In the genomic region with DNA sequence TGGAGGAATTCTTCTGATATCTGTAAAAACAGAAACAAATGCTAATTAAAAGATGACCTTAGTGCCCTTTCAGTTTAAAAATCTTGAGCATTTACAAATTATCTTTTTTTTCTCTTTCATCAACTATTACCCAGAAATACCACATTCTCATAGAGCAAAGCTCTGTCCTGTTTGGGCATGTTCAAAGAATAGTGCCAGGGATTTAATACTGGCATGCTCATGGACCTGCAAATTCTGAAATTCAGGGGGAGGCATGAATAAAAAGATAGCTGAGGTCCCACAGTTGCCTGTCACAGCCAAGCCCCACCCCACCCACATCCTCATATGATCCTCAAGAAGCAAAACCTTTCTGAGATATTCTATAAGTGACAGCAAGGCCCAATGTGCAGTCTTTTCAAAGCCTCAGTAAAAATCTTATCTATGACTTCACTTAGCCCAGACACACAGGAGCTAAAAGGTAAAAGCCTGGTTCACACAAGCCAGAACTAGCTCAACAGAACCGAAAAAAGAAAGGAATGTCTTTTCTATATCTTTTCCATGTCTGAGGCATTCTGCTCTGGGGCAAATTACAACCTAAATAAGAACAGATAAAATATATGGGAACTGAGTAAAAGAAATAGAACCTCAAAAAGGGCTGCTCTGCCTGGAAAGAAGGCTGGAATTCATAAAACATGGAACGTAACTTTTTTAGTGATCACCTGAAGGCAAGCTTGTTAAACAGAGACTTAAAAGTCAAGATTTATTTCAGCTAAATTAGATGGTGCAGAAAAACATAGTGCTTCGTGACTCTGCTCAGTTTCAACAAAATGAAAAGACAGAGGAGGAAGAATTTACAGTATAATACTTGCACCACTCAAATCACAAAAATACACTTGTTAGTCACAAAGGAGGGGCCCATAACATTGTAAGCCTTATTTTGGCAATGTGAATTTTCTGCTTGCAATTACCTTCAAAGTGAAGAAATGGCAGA, we compare ENCODE assay signal across 24 cellular contexts. TPM values are rescaled to one million over a fixed set of nuclear protein-coding genes. Genes with fewer than 3 reads are reported as not detected.
DNase-seq lines count a peak whose midpoint lies in the region; ATAC-seq, FAIRE-seq and TF ChIP-seq lines count a peak whose summit lies in the region.
"Had no signal": no experiment of that assay in that cellular context is flagged by ENCODE, and none has a peak within 500 bp of the region (broad histone marks: within the 10 kb centered on the region; RNA-seq: fewer than 3 reads in every experiment).

No MANE protein-coding gene starts in this region.

- peak overlapping the region; percentile 33 for H3K4me2 ChIP-seq in GM23248 (ENCODE audit: unreplicated experiment)
- H3K4me2 ChIP-seq in keratinocyte (ENCODE audit: control insufficient read depth, extremely low read depth, insufficient read depth, low read depth, low read length) = peak overlapping the region; percentile 92

- BruUV-seq in MCF 10A (replicated peaks; lab: Mats Ljungman, UMichigan) = no TSS peak

- no peaks in the 10 kb centered on the region for H3K9me3 ChIP-seq in GM23248 (ENCODE audit: low read depth)
- H3K9me3 ChIP-seq in keratinocyte (ENCODE audit: control insufficient read depth, low read depth, low read length) = no peaks in the 10 kb centered on the region

- peaks cover under 1% of the 10 kb centered on the region for H3K36me3 Mint-ChIP-seq in MCF 10A (ENCODE audit: insufficient read depth, unreplicated experiment)
- H3K36me3 Mint-ChIP-seq: stimulated activated naive B cell treated with anti-CD40 and anti-IgM and Interleukin-4, amounts not matched to agents 10 μg/mL and 1 μg/mL and 100 μg/mL, for 72 hours had no signal

- H4K20me1 ChIP-seq in GM23248 (ENCODE audit: insufficient read depth) (no peaks in the 10 kb centered on the region), keratinocyte (ENCODE audit: control insufficient read depth, extremely low read depth, insufficient read depth, low read length) (no peaks in the 10 kb centered on the region)

- no peaks in the 10 kb centered on the region for H3K27me3 Mint-ChIP-seq in MCF 10A (ENCODE audit: insufficient read depth, unreplicated experiment)

- POLR2A ChIA-PET in MCF 10A (lab: Yijun Ruan, JAX) = interaction anchor here (0.7 to 3.3 kb wide), 10 partner anchors 10 to 586 kb away, joined by 3 to 70 read pairs (median 4); a partner anchor contains a TSS

- no peaks in the 10 kb centered on the region for H3K9me1 ChIP-seq in keratinocyte (ENCODE audit: control insufficient read depth, extremely low read depth, insufficient read depth, low read length)

- ATAC-seq in GM19397 (IDR thresholded peaks at IDR 0.05; ENCODE audit: unreplicated experiment) = no peak
- ATAC-seq in HG03039 (IDR thresholded peaks at IDR 0.05; ENCODE audit: unreplicated experiment) = no peak
- ATAC-seq: stimulated activated naive B cell treated with anti-CD40 and anti-IgM and Interleukin-4, amounts not matched to agents 10 μg/mL and 1 μg/mL and 100 μg/mL, for 72 hours had no signal

- dilution Hi-C loops in keratinocyte (cut with MboI; ENCODE audit: extremely low pct_ligation_motif_present, low sequenced_read_pairs) = no loop called here

- no peaks in the 10 kb centered on the region for H3K36me3 ChIP-seq in GM23248 (ENCODE audit: low read depth)
- peaks cover 0 to 2% of the 10 kb centered on the region in 2 experiments for H3K36me3 ChIP-seq in keratinocyte (ENCODE audit: control insufficient read depth in 2 of 2, extremely low read depth in 1 of 2, insufficient read depth in 2 of 2, low read length in 2 of 2)
- H3K36me3 ChIP-seq in rectal smooth muscle tissue (ENCODE audit: control insufficient read depth, insufficient read depth, low read length) = no peaks in the 10 kb centered on the region

- TF ChIP-seq CTCF in MCF 10A (IDR thresholded peaks at IDR 0.05; ENCODE audit: unreplicated experiment) (no peak), keratinocyte (optimal IDR thresholded peaks at IDR 0.05 in 1 of 3, IDR thresholded peaks at IDR 0.05 in 1 of 3, conservative IDR thresholded peaks at IDR 0.05 in 1 of 3; ENCODE audit: extremely low read depth in 1 of 3, insufficient read depth in 2 of 3, low read length in 3 of 3) (no peak)

- in situ Hi-C loops in GM23248 (cut with MboI) = no loop called here

- CTCF ChIA-PET in MCF 10A (lab: Yijun Ruan, JAX) = interaction anchor here (0.7 to 1.2 kb wide), 7 partner anchors 25 to 456 kb away, joined by 3 to 8 read pairs (median 3); no protein-coding TSS in a partner anchor

- H3K4me1 Mint-ChIP-seq in MCF 10A (ENCODE audit: insufficient read depth, unreplicated experiment) = peaks cover 32% of the 10 kb centered on the region
- H3K4me1 Mint-ChIP-seq: activated B cell treated with CpG ODN at 0.5 μM for 24 hours; activated CD4-positive, alpha-beta memory T cell treated with anti-CD3 and anti-CD28 coated beads, Interleukin-2, amount 10 ng/mL, durations not matched to agents 7 days and 5 days; stimulated activated naive B cell treated with anti-CD40 and anti-IgM and Interleukin-4, amounts not matched to agents 10 μg/mL and 1 μg/mL and 100 μg/mL, for 72 hours had no signal

- H3K9me2 ChIP-seq in GM23248 (ENCODE audit: insufficient read depth) = no peaks in the 10 kb centered on the region

- H3K27ac Mint-ChIP-seq in MCF 10A (ENCODE audit: low read depth, unreplicated experiment) = peak overlapping the region; percentile 83
- H3K27ac Mint-ChIP-seq: activated B cell treated with CpG ODN at 0.5 μM for 24 hours; activated CD4-positive, alpha-beta memory T cell treated with anti-CD3 and anti-CD28 coated beads, Interleukin-2, amount 10 ng/mL, durations not matched to agents 7 days and 5 days; CD4-positive, alpha-beta T cell; stimulated activated naive B cell treated with anti-CD40 and anti-IgM and Interleukin-4, amounts not matched to agents 10 μg/mL and 1 μg/mL and 100 μg/mL, for 72 hours had no signal

- H2AFZ ChIP-seq in GM23248 (no peak overlapping the region), keratinocyte (ENCODE audit: control insufficient read depth, low read length) (no peak overlapping the region)

- H3K27me3 ChIP-seq in GM23248 (replicated peaks; ENCODE audit: insufficient read depth) (no peaks in the 10 kb centered on the region), keratinocyte (ENCODE audit: control insufficient read depth, extremely low read depth, insufficient read depth, low read length) (no peaks in the 10 kb centered on the region), rectal smooth muscle tissue (ENCODE audit: control insufficient read depth, insufficient read depth, low read length) (no peaks in the 10 kb centered on the region)

- peaks cover 26% of the 10 kb centered on the region for H3F3A ChIP-seq in GM23248 (ENCODE audit: insufficient read depth)

- H3K9ac ChIP-seq in GM23248 = no peak overlapping the region
- H3K9ac ChIP-seq in keratinocyte (ENCODE audit: control insufficient read depth, extremely low read depth, insufficient read depth, low read length) = peak overlapping the region; percentile 33
- no peak overlapping the region for H3K9ac ChIP-seq in rectal smooth muscle tissue (ENCODE audit: low read length)

- intact Hi-C loops in MCF 10A (cut with micrococcal nuclease) = no loop called here

- FAIRE-seq in keratinocyte (lab: Jason Lieb, UNC) (peak; percentile 83), H54 (lab: Jason Lieb, UNC) (no peak)

- peak overlapping the region; percentile 13 for H3K4me3 ChIP-seq in GM23248
- H3K4me3 ChIP-seq in keratinocyte (ENCODE audit: control insufficient read depth in 2 of 3, extremely low read depth in 1 of 3, insufficient read depth in 2 of 3, low read depth in 1 of 3, low read length in 3 of 3) = peak overlapping the region; percentile 5 to 60 (median 52)
- no peak overlapping the region for H3K4me3 ChIP-seq in rectal smooth muscle tissue (ENCODE audit: low read length)
- H3K4me3 ChIP-seq: lung had no signal

- peak overlapping the region; percentile 45 for H3K4me3 Mint-ChIP-seq in MCF 10A (ENCODE audit: unreplicated experiment)
- H3K4me3 Mint-ChIP-seq: activated B cell treated with CpG ODN at 0.5 μM for 24 hours; activated CD4-positive, alpha-beta memory T cell treated with anti-CD3 and anti-CD28 coated beads, Interleukin-2, amount 10 ng/mL, durations not matched to agents 7 days and 5 days; CD4-positive, alpha-beta T cell; stimulated activated naive B cell treated with anti-CD40 and anti-IgM and Interleukin-4, amounts not matched to agents 10 μg/mL and 1 μg/mL and 100 μg/mL, for 72 hours had no signal

- DNase-seq in GM23248 (no peak), MCF 10A (ENCODE audit: unreplicated experiment) (peak; percentile 13), keratinocyte (ENCODE audit: low read depth, low spot score) (no peak), H54 (ENCODE audit: insufficient read length, low spot score) (no peak), NOMO-1 treated with DMSO at 0.1 percent for 48 hours (lab: John Stamatoyannopoulos, UW; ENCODE audit: unreplicated experiment) (no peak)
- DNase-seq: activated B cell treated with CpG ODN at 0.5 μM for 24 hours; activated CD4-positive, alpha-beta memory T cell treated with anti-CD3 and anti-CD28 coated beads, Interleukin-2, amount 10 ng/mL, durations not matched to agents 7 days and 5 days; activated naive CD4-positive, alpha-beta T cell treated with anti-CD3 and anti-CD28 coated beads, Interleukin-2, amount 50 U/mL, for 16 hours; activated T-cell treated with anti-CD3 and anti-CD28 coated beads, Interleukin-2, amount 50 U/mL, for 1 hour; CD4-positive, alpha-beta T cell; cortex of kidney; DMS79; GOT3; KBM-7; NCI-H1048; NCI-H2081; NCI-H524 treated with DMSO at 0.1 percent for 48 hours; SHP77; stimulated activated naive B cell treated with anti-CD40 and anti-IgM and Interleukin-4, amounts not matched to agents 10 μg/mL and 1 μg/mL and 100 μg/mL, for 72 hours; T-helper 2 cell had no signal

- H3K4me1 ChIP-seq in GM23248 (ENCODE audit: insufficient read depth) (peaks cover 13% of the 10 kb centered on the region), keratinocyte (ENCODE audit: control insufficient read depth, extremely low read depth, insufficient read depth, low read length) (peaks cover 56% of the 10 kb centered on the region), rectal smooth muscle tissue (ENCODE audit: control insufficient read depth, insufficient read depth, low read length) (peaks cover 31% of the 10 kb centered on the region)

- H3K9me3 Mint-ChIP-seq in MCF 10A (ENCODE audit: unreplicated experiment) = no peaks in the 10 kb centered on the region
- H3K9me3 Mint-ChIP-seq: activated B cell treated with CpG ODN at 0.5 μM for 24 hours; activated CD4-positive, alpha-beta memory T cell treated with anti-CD3 and anti-CD28 coated beads, Interleukin-2, amount 10 ng/mL, durations not matched to agents 7 days and 5 days; CD4-positive, alpha-beta T cell; stimulated activated naive B cell treated with anti-CD40 and anti-IgM and Interleukin-4, amounts not matched to agents 10 μg/mL and 1 μg/mL and 100 μg/mL, for 72 hours had no signal

- TF ChIP-seq POLR2A in H54 (IDR thresholded peaks at IDR 0.05; ENCODE audit: low read depth, low read length) = no peak

- 85 to 90% methylated on average over 3 of the region's 3 CpGs for WGBS in GM23248 (ENCODE audit: low coverage in 1 of 2, low lambda C conversion rate in 2 of 2, missing lambda C conversion rate in 2 of 2), 2 experiments

- H3K79me2 ChIP-seq in GM23248 (ENCODE audit: insufficient read depth) = peaks cover 61% of the 10 kb centered on the region
- H3K79me2 ChIP-seq in keratinocyte (ENCODE audit: control insufficient read depth, insufficient read depth, low read length) = peaks cover 56% of the 10 kb centered on the region

- no peak overlapping the region for H3K27ac ChIP-seq in GM23248
- peak overlapping the region; percentile 74 for H3K27ac ChIP-seq in keratinocyte (ENCODE audit: control insufficient read depth, insufficient read depth, low read length)
- peak overlapping the region; percentile 59 for H3K27ac ChIP-seq in rectal smooth muscle tissue (ENCODE audit: low read depth, low read length)

RNA-seq across cellular contexts. Expression of a gene that starts 11.0 kb away (rescaled TPM):
- total RNA-seq in GM23248 (2014; rRNA removed; shearing (Covaris generic)) = 26.7 and 40.8 TPM in 2 replicates
- polyA plus RNA-seq in GM23248 (2016; fragmentation: Nextera tagmentation; extraction: Ambion mirVana) (33.0 and 36.4 TPM in 2 replicates), keratinocyte (59.5 to 92.4 TPM (median 73.7 TPM) in 3 replicates)
- total RNA-seq in MCF 10A (2022) = 34.7 and 37.8 TPM in 2 replicates
- 14.1 TPM for polyA plus RNA-seq in keratinocyte (2011; ENCODE audit: low read depth)
- 33.4 and 56.9 TPM in 2 replicates for polyA plus RNA-seq in keratinocyte (2011; cell fraction: cytosol; rRNA removed)
- polyA plus RNA-seq in keratinocyte (2011; cell fraction: nucleus; rRNA removed) = 101 and 111 TPM in 2 replicates
- 34.8 and 57.5 TPM in 2 replicates for polyA plus RNA-seq in keratinocyte (2012; ENCODE audit: low replicate concordance)
- polyA minus RNA-seq in keratinocyte = 60.5 to 166 TPM (median 119 TPM) in 3 replicates
- polyA minus RNA-seq in keratinocyte (2011; cell fraction: cytosol; rRNA and poly(A)+ RNA removed) = 33.4 TPM
- 85.2 and 147 TPM in 2 replicates for polyA minus RNA-seq in keratinocyte (2011; cell fraction: nucleus; rRNA and poly(A)+ RNA removed)
- total RNA-seq: activated B cell treated with CpG ODN at 0.5 μM for 24 hours; activated CD4-positive, alpha-beta memory T cell treated with anti-CD3 and anti-CD28 coated beads, Interleukin-2, amount 10 ng/mL, durations not matched to agents 7 days and 5 days had no signal
